1 cellular context compared by ENCODE assay signal in the genomic region with DNA sequence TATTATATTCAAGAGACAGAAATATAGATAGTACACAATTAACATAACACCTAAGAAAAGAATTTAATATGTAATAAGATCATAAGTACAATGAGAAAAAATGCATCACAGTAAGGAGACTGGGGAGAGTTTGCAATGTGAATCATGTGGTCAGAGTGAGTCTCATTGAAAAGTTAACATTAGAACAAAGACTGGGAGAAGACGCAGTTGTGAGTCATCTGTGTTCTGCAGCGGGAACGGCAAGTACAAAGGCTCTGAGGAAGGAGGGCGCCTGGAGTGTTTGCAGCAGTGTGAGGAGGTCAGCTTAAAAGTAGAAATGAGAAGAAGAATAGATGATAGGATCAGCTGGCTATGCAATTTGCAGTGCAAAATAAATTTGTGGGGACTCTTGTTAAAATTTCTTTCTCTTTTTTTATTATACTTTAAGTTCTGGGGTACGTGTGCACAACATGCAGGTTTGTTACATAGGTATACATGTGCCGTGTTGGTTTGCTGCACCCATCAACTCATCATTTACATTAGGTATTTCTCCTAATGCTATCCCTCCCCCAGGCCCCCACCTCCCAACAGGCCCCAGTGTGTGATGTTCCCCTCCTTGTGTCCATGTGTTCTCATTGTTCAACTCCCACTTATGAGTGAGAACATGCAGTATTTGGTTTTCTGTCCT.
TF ChIP-seq lines count a peak whose summit lies in the region.

No MANE protein-coding gene starts in this region.

TF ChIP-seq in IMR-90, 13 proteins besides CTCF, POLR2A, EP300 and RAD21:
- TF ChIP-seq BHLHE40 (IDR thresholded peaks at IDR 0.05; ENCODE audit: low read depth, low read length), result peak; percentile 48
- peak; percentile 92 for TF ChIP-seq FOS (IDR thresholded peaks at IDR 0.05; ENCODE audit: low read depth, low read length)
- TF ChIP-seq, protein P1, sequence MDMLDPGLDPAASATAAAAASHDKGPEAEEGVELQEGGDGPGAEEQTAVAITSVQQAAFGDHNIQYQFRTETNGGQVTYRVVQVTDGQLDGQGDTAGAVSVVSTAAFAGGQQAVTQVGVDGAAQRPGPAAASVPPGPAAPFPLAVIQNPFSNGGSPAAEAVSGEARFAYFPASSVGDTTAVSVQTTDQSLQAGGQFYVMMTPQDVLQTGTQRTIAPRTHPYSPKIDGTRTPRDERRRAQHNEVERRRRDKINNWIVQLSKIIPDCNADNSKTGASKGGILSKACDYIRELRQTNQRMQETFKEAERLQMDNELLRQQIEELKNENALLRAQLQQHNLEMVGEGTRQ (IDR thresholded peaks at IDR 0.05; ENCODE audit: low read depth, low read length), result peak; percentile 40; the same call in 1 of the 2 replicates
- 0 out of 2 replicates have a peak, but pooled peaks have one; percentile 2 for TF ChIP-seq CEBPB (IDR thresholded peaks at IDR 0.05; ENCODE audit: low read depth, low read length)
